Comparison of ENCODE assay signal across 16 cellular contexts in genomic region chr20:47133809-47134456, GRCh38.
DNase-seq lines count a peak whose midpoint lies in the region; ATAC-seq and TF ChIP-seq lines count a peak whose summit lies in the region.
"Had no signal": no experiment of that assay in that cellular context is flagged by ENCODE, and none has a peak within 500 bp of the region (broad histone marks: within the 10 kb centered on the region; RNA-seq: fewer than 3 reads in every experiment).

No MANE protein-coding gene starts in this region.

- intact Hi-C loops in breast epithelium (cut with DNase I; ENCODE audit: low total_unique reads) = no loop called here

- no peaks in the 10 kb centered on the region for H3K9me3 ChIP-seq in breast epithelium
- H3K9me3 ChIP-seq: uterus had no signal

- no peak overlapping the region for H3K4me3 ChIP-seq in breast epithelium
- H3K4me3 ChIP-seq: BLaER1 treated with 17β-estradiol and CSF1 and Interleukin-3, amounts not matched to agents 10 nM and 100 nM; uterus had no signal

- H3K4me3 Mint-ChIP-seq in stimulated activated effector memory CD8-positive, alpha-beta T cell treated with anti-CD3 and anti-CD28 coated beads, Interleukin-12 subunit alpha, Interleukin-12 subunit beta, amount 100 ng/mL, for 72 hours = no peak overlapping the region
- H3K4me3 Mint-ChIP-seq: nephron had no signal

- no peak for TF ChIP-seq POLR2A in breast epithelium (IDR thresholded peaks at IDR 0.05)

- H3K4me1 Mint-ChIP-seq in stimulated activated effector memory CD8-positive, alpha-beta T cell treated with anti-CD3 and anti-CD28 coated beads, Interleukin-12 subunit alpha, Interleukin-12 subunit beta, amount 100 ng/mL, for 72 hours = no peaks in the 10 kb centered on the region

- no peaks in the 10 kb centered on the region for H3K4me1 ChIP-seq in breast epithelium
- H3K4me1 ChIP-seq: uterus had no signal

- H3K36me3 Mint-ChIP-seq in stimulated activated effector memory CD8-positive, alpha-beta T cell treated with anti-CD3 and anti-CD28 coated beads, Interleukin-12 subunit alpha, Interleukin-12 subunit beta, amount 100 ng/mL, for 72 hours = no peaks in the 10 kb centered on the region

- TF ChIP-seq EP300 in Ishikawa (IDR thresholded peaks at IDR 0.05; ENCODE audit: borderline replicate concordance) = no peak

- peak overlapping the region; percentile 25 to 43 for H3K27ac ChIP-seq in breast epithelium
- H3K27ac ChIP-seq: BLaER1 treated with 17β-estradiol and CSF1 and Interleukin-3, amounts not matched to agents 10 nM and 100 nM; uterus had no signal

- no peak for ATAC-seq in stimulated activated effector memory CD8-positive, alpha-beta T cell treated with anti-CD3 and anti-CD28 coated beads, Interleukin-12 subunit alpha, Interleukin-12 subunit beta, amount 100 ng/mL, for 72 hours
- no peak for ATAC-seq in GM21737 (IDR thresholded peaks at IDR 0.05; ENCODE audit: unreplicated experiment)

- H3K9me3 Mint-ChIP-seq in stimulated activated effector memory CD8-positive, alpha-beta T cell treated with anti-CD3 and anti-CD28 coated beads, Interleukin-12 subunit alpha, Interleukin-12 subunit beta, amount 100 ng/mL, for 72 hours = no peaks in the 10 kb centered on the region
- H3K9me3 Mint-ChIP-seq: nephron had no signal

- no peak overlapping the region for H3K27ac Mint-ChIP-seq in stimulated activated effector memory CD8-positive, alpha-beta T cell treated with anti-CD3 and anti-CD28 coated beads, Interleukin-12 subunit alpha, Interleukin-12 subunit beta, amount 100 ng/mL, for 72 hours
- H3K27ac Mint-ChIP-seq: nephron had no signal

- H3K36me3 ChIP-seq in breast epithelium = no peaks in the 10 kb centered on the region
- H3K36me3 ChIP-seq: BLaER1 treated with 17β-estradiol and CSF1 and Interleukin-3, amounts not matched to agents 10 nM and 100 nM; uterus had no signal

- no peaks in the 10 kb centered on the region for H3K27me3 ChIP-seq in breast epithelium
- H3K27me3 ChIP-seq: BLaER1 treated with 17β-estradiol and CSF1 and Interleukin-3, amounts not matched to agents 10 nM and 100 nM; uterus had no signal

- TF ChIP-seq RAD21 in Ishikawa (IDR thresholded peaks at IDR 0.05; ENCODE audit: low read depth) = no peak

- peak; percentile 72 for DNase-seq in AG20443 (ENCODE audit: low spot score)
- no peak for DNase-seq in breast epithelium (ENCODE audit: low spot score in 2 of 2)
- DNase-seq in left kidney (ENCODE audit: low read depth, low spot score) = peak; percentile 37
- no peak for DNase-seq in NCI-H2171 (lab: John Stamatoyannopoulos, UW)
- no peak for DNase-seq in stimulated activated CD4-positive, alpha-beta T cell treated with anti-CD3 and anti-CD28 coated beads, Interleukin-15, amount 100 ng/mL, for 24 hours
- DNase-seq in stimulated activated effector memory CD8-positive, alpha-beta T cell treated with anti-CD3 and anti-CD28 coated beads, Interleukin-12 subunit alpha, Interleukin-12 subunit beta, amount 100 ng/mL, for 72 hours (ENCODE audit: low spot score in 2 of 2) = no peak
- DNase-seq: activated CD4-positive, CD25-positive, alpha-beta regulatory T cell; activated T-cell treated with anti-CD3 and anti-CD28 coated beads, Interleukin-2, amount 50 U/mL, for 48 hours; MM.1S; SHP77; stimulated activated CD4-positive, alpha-beta T cell treated with anti-CD3 and anti-CD28 coated beads, Interleukin-12 subunit alpha, Interleukin-12 subunit beta, amount 100 ng/mL, for 4 hours; uterus had no signal

- TF ChIP-seq CTCF in breast epithelium (IDR thresholded peaks at IDR 0.05) = no peak

TF ChIP-seq in Ishikawa, 13 proteins besides CTCF, POLR2A, EP300 and RAD21:
- TF ChIP-seq CREB1 (IDR thresholded peaks at IDR 0.05; ENCODE audit: low read depth) = no peak
- TF ChIP-seq ZBTB7A (IDR thresholded peaks at IDR 0.05; ENCODE audit: low read depth) = no peak
- peak; percentile 53; the same call in 1 of the 2 replicates for TF ChIP-seq CEBPB (IDR thresholded peaks at IDR 0.05)
- no peak for TF ChIP-seq EGR1 (IDR thresholded peaks at IDR 0.05)
- TF ChIP-seq REST (IDR thresholded peaks at IDR 0.05; ENCODE audit: low read depth) = no peak
- TF ChIP-seq TCF12 (IDR thresholded peaks at IDR 0.05; ENCODE audit: low read depth) = no peak
- 0 out of 2 replicates have a peak, but pooled peaks have one; percentile 8 for TF ChIP-seq TEAD4 (IDR thresholded peaks at IDR 0.05)
- no peak for TF ChIP-seq FOXM1 (IDR thresholded peaks at IDR 0.05; ENCODE audit: borderline replicate concordance, low read depth)
- no peak for TF ChIP-seq USF1 (IDR thresholded peaks at IDR 0.05)
- no peak for TF ChIP-seq YY1 (IDR thresholded peaks at IDR 0.05; ENCODE audit: low read depth)
- peak; percentile 69 for TF ChIP-seq NFIC (IDR thresholded peaks at IDR 0.05)
- TF ChIP-seq TAF1 (IDR thresholded peaks at IDR 0.05; ENCODE audit: low read depth) = no peak
- no peak for TF ChIP-seq MAX (IDR thresholded peaks at IDR 0.05)

Comparison
In these comparisons a context has a peak if more than half of its experiments do, and no peak if none do; other contexts are left out.
1. DNase-seq: peak in AG20443 (single experiment) and left kidney (single experiment); none in breast epithelium (0 of 2), NCI-H2171 (single experiment), stimulated activated CD4-positive, alpha-beta T cell treated with anti-CD3 and anti-CD28 coated beads, Interleukin-15, amount 100 ng/mL, for 24 hours (single experiment) and stimulated activated effector memory CD8-positive, alpha-beta T cell treated with anti-CD3 and anti-CD28 coated beads, Interleukin-12 subunit alpha, Interleukin-12 subunit beta, amount 100 ng/mL, for 72 hours (0 of 2).